2 cellular contexts compared by ENCODE assay signal in genomic region chr15:63890617-63891016, GRCh38.
TF ChIP-seq lines count a peak whose summit lies in the region.

No MANE protein-coding gene starts in this region.

TF ChIP-seq in HCT116, 20 proteins besides CTCF, POLR2A, EP300 and RAD21:
- TF ChIP-seq, protein P1, sequence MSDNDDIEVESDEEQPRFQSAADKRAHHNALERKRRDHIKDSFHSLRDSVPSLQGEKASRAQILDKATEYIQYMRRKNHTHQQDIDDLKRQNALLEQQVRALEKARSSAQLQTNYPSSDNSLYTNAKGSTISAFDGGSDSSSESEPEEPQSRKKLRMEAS (IDR thresholded peaks at IDR 0.05), result no peak
- no peak for TF ChIP-seq ELF1 (IDR thresholded peaks at IDR 0.05; ENCODE audit: borderline replicate concordance, low read depth)
- no peak for TF ChIP-seq ZFX (IDR thresholded peaks at IDR 0.05)
- 0 out of 2 replicates have a peak, but pooled peaks have one; percentile 2 for TF ChIP-seq CBX3 (IDR thresholded peaks at IDR 0.05; ENCODE audit: low read depth)

TF ChIP-seq in K562, 482 proteins besides CTCF, POLR2A, EP300 and RAD21:
- TF ChIP-seq GABPB2 (CRISPR knock-in tag; conservative IDR thresholded peaks at IDR 0.05), result no peak
- TF ChIP-seq KHSRP (IDR thresholded peaks at IDR 0.05), result no peak
- TF ChIP-seq ADNP (tag; IDR thresholded peaks at IDR 0.05), result peak; percentile 77; the same call in 1 of the 2 replicates
- TF ChIP-seq NCOR1 (IDR thresholded peaks at IDR 0.05), result no peak
- TF ChIP-seq ZNF311 (CRISPR knock-in tag; IDR thresholded peaks at IDR 0.05), result no peak
- peak; percentile 6 for TF ChIP-seq RBM25 (IDR thresholded peaks at IDR 0.05; ENCODE audit: low read depth, low read length, severe bottlenecking)
- TF ChIP-seq DNMT1 (IDR thresholded peaks at IDR 0.05), result peak; percentile 67; the same call in 1 of the 2 replicates
- peak; percentile 76 for TF ChIP-seq BCOR (IDR thresholded peaks at IDR 0.05)
- TF ChIP-seq NKRF (IDR thresholded peaks at IDR 0.05; ENCODE audit: borderline replicate concordance), result 0 out of 2 replicates have a peak, but pooled peaks have one; percentile 30
- TF ChIP-seq, protein P2, sequence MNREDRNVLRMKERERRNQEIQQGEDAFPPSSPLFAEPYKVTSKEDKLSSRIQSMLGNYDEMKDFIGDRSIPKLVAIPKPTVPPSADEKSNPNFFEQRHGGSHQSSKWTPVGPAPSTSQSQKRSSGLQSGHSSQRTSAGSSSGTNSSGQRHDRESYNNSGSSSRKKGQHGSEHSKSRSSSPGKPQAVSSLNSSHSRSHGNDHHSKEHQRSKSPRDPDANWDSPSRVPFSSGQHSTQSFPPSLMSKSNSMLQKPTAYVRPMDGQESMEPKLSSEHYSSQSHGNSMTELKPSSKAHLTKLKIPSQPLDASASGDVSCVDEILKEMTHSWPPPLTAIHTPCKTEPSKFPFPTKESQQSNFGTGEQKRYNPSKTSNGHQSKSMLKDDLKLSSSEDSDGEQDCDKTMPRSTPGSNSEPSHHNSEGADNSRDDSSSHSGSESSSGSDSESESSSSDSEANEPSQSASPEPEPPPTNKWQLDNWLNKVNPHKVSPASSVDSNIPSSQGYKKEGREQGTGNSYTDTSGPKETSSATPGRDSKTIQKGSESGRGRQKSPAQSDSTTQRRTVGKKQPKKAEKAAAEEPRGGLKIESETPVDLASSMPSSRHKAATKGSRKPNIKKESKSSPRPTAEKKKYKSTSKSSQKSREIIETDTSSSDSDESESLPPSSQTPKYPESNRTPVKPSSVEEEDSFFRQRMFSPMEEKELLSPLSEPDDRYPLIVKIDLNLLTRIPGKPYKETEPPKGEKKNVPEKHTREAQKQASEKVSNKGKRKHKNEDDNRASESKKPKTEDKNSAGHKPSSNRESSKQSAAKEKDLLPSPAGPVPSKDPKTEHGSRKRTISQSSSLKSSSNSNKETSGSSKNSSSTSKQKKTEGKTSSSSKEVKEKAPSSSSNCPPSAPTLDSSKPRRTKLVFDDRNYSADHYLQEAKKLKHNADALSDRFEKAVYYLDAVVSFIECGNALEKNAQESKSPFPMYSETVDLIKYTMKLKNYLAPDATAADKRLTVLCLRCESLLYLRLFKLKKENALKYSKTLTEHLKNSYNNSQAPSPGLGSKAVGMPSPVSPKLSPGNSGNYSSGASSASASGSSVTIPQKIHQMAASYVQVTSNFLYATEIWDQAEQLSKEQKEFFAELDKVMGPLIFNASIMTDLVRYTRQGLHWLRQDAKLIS (CRISPR knock-in tag; IDR thresholded peaks at IDR 0.05), result no peak
- TF ChIP-seq CBX3 (IDR thresholded peaks at IDR 0.05; ENCODE audit: borderline replicate concordance in 1 of 2, low read length in 2 of 2), result 0 out of 3 replicates have a peak, but pooled peaks of 1 of the 2 experiments have one; percentile 35
